ENCODE assay signal across 8 cellular contexts in genomic region chr16:70523013-70523620, GRCh38. TPM values are rescaled to one million over a fixed set of nuclear protein-coding genes. Genes with fewer than 3 reads are reported as not detected.
DNase-seq lines count a peak whose midpoint lies in the region; ATAC-seq and TF ChIP-seq lines count a peak whose summit lies in the region.

TSS of gene COG4 (minus strand) at chr16:70523554. CDS start at chr16:70523543, 11 bp downstream.

- TF ChIP-seq CTCF in DOHH2 (IDR thresholded peaks at IDR 0.05; ENCODE audit: low read depth, low read length, poor library complexity, severe bottlenecking) (no peak), adrenal gland (IDR thresholded peaks at IDR 0.05) (no peak), heart right ventricle (IDR thresholded peaks at IDR 0.05) (no peak), upper lobe of left lung (IDR thresholded peaks at IDR 0.05) (no peak)

- H3K9me3 ChIP-seq in DOHH2 (ENCODE audit: control insufficient read depth, insufficient read depth, low read length) (no peaks in the 10 kb centered on the region), adrenal gland (replicated peaks in 1 of 3) (no peaks in the 10 kb centered on the region), heart right ventricle (no peaks in the 10 kb centered on the region), upper lobe of left lung (no peaks in the 10 kb centered on the region)

- H3K27me3 ChIP-seq in DOHH2 (ENCODE audit: control insufficient read depth, low read length) (no peaks in the 10 kb centered on the region), adrenal gland (no peaks in the 10 kb centered on the region), heart right ventricle (no peaks in the 10 kb centered on the region), upper lobe of left lung (no peaks in the 10 kb centered on the region)

- H3K4me1 ChIP-seq in DOHH2 (ENCODE audit: control insufficient read depth, low read length) (peaks cover 49% of the 10 kb centered on the region), adrenal gland (replicated peaks in 1 of 2) (peaks cover 20 to 45% of the 10 kb centered on the region in 2 donors), heart right ventricle (peaks cover 7 to 56% (median 43%) of the 10 kb centered on the region in 9 donors), upper lobe of left lung (peaks cover 32 to 55% (median 37%) of the 10 kb centered on the region in 4 donors)

- peak in 1 of 2 donors; percentile 34 for TF ChIP-seq POLR2A in adrenal gland (IDR thresholded peaks at IDR 0.05)
- TF ChIP-seq POLR2A in upper lobe of left lung (IDR thresholded peaks at IDR 0.05): peak; percentile 4 to 53 (median 22)

- peaks cover 20% of the 10 kb centered on the region for H3F3A ChIP-seq in DOHH2 (ENCODE audit: control insufficient read depth, insufficient read depth)

- no peaks in the 10 kb centered on the region for H3K9me2 ChIP-seq in DOHH2 (replicated peaks; ENCODE audit: control insufficient read depth, low read length)

- ATAC-seq in heart right ventricle (peak; percentile 91 to 96 (median 94)), upper lobe of left lung (ENCODE audit: low FRiP score in 2 of 2) (peak; percentile 95 to 98)

- DNase-seq in H4 (ENCODE audit: low spot score) (peak; percentile 73), NAMALWA (ENCODE audit: low spot score) (peak; percentile 95), adrenal gland (peak; percentile 84 to 89 (median 86)), heart right ventricle (peak; percentile 87 to 91), posterior cingulate gyrus (peak; percentile 84 to 98 (median 88)), upper lobe of left lung (peak; percentile 82 to 91)

- H3K4me2 ChIP-seq in DOHH2 (ENCODE audit: low read length): peak within 1 kb of the TSS; percentile 94

- H3K4me3 ChIP-seq in DOHH2 (ENCODE audit: low read length) (peak within 1 kb of the TSS; percentile 78), adrenal gland (peak within 1 kb of the TSS; percentile 75 to 98 (median 84)), heart right ventricle (peak within 1 kb of the TSS; percentile 66 to 98 (median 83)), upper lobe of left lung (peak within 1 kb of the TSS; percentile 67 to 93 (median 91))

- WGBS in adrenal gland, 4 donors: 0 to 1% (median 1%) methylated on average over 34 of the region's 34 CpGs
- WGBS in heart right ventricle, 2 donors: 0% methylated on average over 34 of the region's 34 CpGs
- WGBS in upper lobe of left lung, 2 donors: 0% methylated on average over 34 of the region's 34 CpGs

- H3K79me2 ChIP-seq in DOHH2 (ENCODE audit: control insufficient read depth, low read length): peaks cover 75% of the 10 kb centered on the region

- H3K27ac ChIP-seq in DOHH2 (ENCODE audit: low read depth, low read length) (peak within 1 kb of the TSS; percentile 91), adrenal gland (peak within 1 kb of the TSS; percentile 58 to 91 (median 84)), heart right ventricle (peak within 1 kb of the TSS; percentile 77 to 94 (median 88)), upper lobe of left lung (peak within 1 kb of the TSS; percentile 89 to 94 (median 93))

- peaks cover 20% of the 10 kb centered on the region; the same call in 1 of the 2 replicates for H4K20me1 ChIP-seq in DOHH2 (ENCODE audit: control insufficient read depth, insufficient read depth, low read depth, low read length)

- intact Hi-C loops in T-helper 1 cell treated with Interleukin-12 subunit alpha and Interleukin-12 subunit beta and Interleukin-4 antibody, amounts not matched to agents 30 ng/mL and 1 ng/mL, for 36 hours (cut with micrococcal nuclease): loop anchor here (1.0 to 5.0 kb wide), 13 partner anchors 14 to 764 kb away; partner anchors contain the start of genes AARS1, CMTR2, FCSK and ST3GAL2
- intact Hi-C loops in adrenal gland (cut with DNase I): no loop called here
- intact Hi-C loops in heart right ventricle (cut with DNase I): loop anchor here in 6 of 10 donors (5.0 to 10.0 kb wide), 4 partner anchors 138 to 252 kb away; no protein-coding TSS in a partner anchor
- intact Hi-C loops in posterior cingulate gyrus (cut with DNase I): no loop called here

- H3K36me3 ChIP-seq in DOHH2 (ENCODE audit: control insufficient read depth, low read length) (peaks cover 59% of the 10 kb centered on the region), adrenal gland (replicated peaks in 1 of 2) (peaks cover 0 to 25% of the 10 kb centered on the region in 2 donors), heart right ventricle (peaks cover 0 to 41% (median 7%) of the 10 kb centered on the region in 9 donors), upper lobe of left lung (peaks cover 5 to 31% (median 20%) of the 10 kb centered on the region in 4 donors)

- TF ChIP-seq EP300 in upper lobe of left lung (IDR thresholded peaks at IDR 0.05): no peak

RNA-seq across cellular contexts. Expression of gene COG4, which starts in this region (rescaled TPM):
- total RNA-seq in H4 (2014; rRNA removed; shearing (Covaris generic)): 59.6 and 69.6 TPM in 2 replicates
- total RNA-seq in T-helper 1 cell treated with Interleukin-12 subunit alpha and Interleukin-12 subunit beta and Interleukin-4 antibody, amounts not matched to agents 30 ng/mL and 1 ng/mL, for 36 hours: 55.8 and 57.9 TPM in 2 replicates
- total RNA-seq in adrenal gland (100 to 1,000 TPM in 1 of 8 donors, 10 to 100 TPM in 7; 42.3 to 195 (median 66.7) TPM), heart right ventricle (10 to 100 TPM; 33.3 to 56.8 (median 40.7) TPM), upper lobe of left lung (100 to 1,000 TPM in 1 of 6 donors, 10 to 100 TPM in 5; 35.0 to 111 (median 59.6) TPM)
- polyA plus RNA-seq in adrenal gland (100 to 1,000 TPM in 1 of 3 donors, 10 to 100 TPM in 2; 28.2 to 128 (median 86.2) TPM), heart right ventricle (10 to 100 TPM; 29.3 to 32.7 TPM)

Comparison
In these comparisons a context has a peak if more than half of its experiments do, and no peak if none do; other contexts are left out.
1. Peak in every context shown above with its lines: DNase-seq, ATAC-seq, H3K4me3 ChIP-seq and H3K27ac ChIP-seq.
2. intact Hi-C loops: an anchor here in T-helper 1 cell treated with Interleukin-12 subunit alpha and Interleukin-12 subunit beta and Interleukin-4 antibody, amounts not matched to agents 30 ng/mL and 1 ng/mL, for 36 hours (1.0 to 5.0 kb wide) and heart right ventricle (5.0 to 10.0 kb wide); none called in adrenal gland and posterior cingulate gyrus.